ENCODE assay signal across 1 cellular context in genomic region chr11:65427691-65428577, GRCh38.
TF ChIP-seq lines count a peak whose summit lies in the region.

No MANE protein-coding gene starts in this region.

TF ChIP-seq in K562, 482 proteins besides CTCF, POLR2A, EP300 and RAD21 (continued from another document):
- TF ChIP-seq ZMIZ1 (IDR thresholded peaks at IDR 0.05; ENCODE audit: low read depth in 2 of 2, low read length in 2 of 2) (peak in 1 of 2 experiments; percentile 85; a peak in 2 of 4 replicates), DACH1 (IDR thresholded peaks at IDR 0.05; ENCODE audit: partially characterized antibody) (no peak), ZBED1 (IDR thresholded peaks at IDR 0.05) (peak; percentile 96), ATF4 (CRISPR knock-in tag; IDR thresholded peaks at IDR 0.05) (peak; percentile 76), ERF (CRISPR knock-in tag; IDR thresholded peaks at IDR 0.05) (peak; percentile 97), ESRRB (CRISPR knock-in tag; IDR thresholded peaks at IDR 0.05; ENCODE audit: borderline replicate concordance) (peak; percentile 41; the same call in 1 of the 2 replicates), SRF (CRISPR knock-in tag; IDR thresholded peaks at IDR 0.05) (peak in 1 of 2 experiments; percentile 32; a peak in 1 of 4 replicates), BCLAF1 (IDR thresholded peaks at IDR 0.05; ENCODE audit: borderline replicate concordance in 1 of 2, control insufficient read depth in 1 of 2, low read depth in 2 of 2, low read length in 1 of 2) (peak in 1 of 2 experiments; percentile 58; a peak in 1 of 4 replicates), JUN (IDR thresholded peaks at IDR 0.05; ENCODE audit: borderline replicate concordance, low read depth, low read length) (0 out of 2 replicates have a peak, but pooled peaks have one; percentile 5), JUN (CRISPR knock-in tag; IDR thresholded peaks at IDR 0.05; ENCODE audit: borderline replicate concordance) (no peak), ZNF512 (tag; IDR thresholded peaks at IDR 0.05) (no peak), FOXP4 (CRISPR knock-in tag; IDR thresholded peaks at IDR 0.05; ENCODE audit: borderline replicate concordance) (no peak; the same call in 1 of the 2 replicates), LCOR (CRISPR knock-in tag; IDR thresholded peaks at IDR 0.05) (peak; percentile 65; the same call in 1 of the 2 replicates), ILK (tag; IDR thresholded peaks at IDR 0.05; ENCODE audit: borderline replicate concordance, low read depth) (no peak), ZNF586 (CRISPR knock-in tag; conservative IDR thresholded peaks at IDR 0.05) (0 out of 2 replicates have a peak, but pooled peaks have one; percentile 76), PREB (CRISPR knock-in tag; IDR thresholded peaks at IDR 0.05) (0 out of 2 replicates have a peak, but pooled peaks have one; percentile 60), ETV5 (CRISPR knock-in tag; IDR thresholded peaks at IDR 0.05; ENCODE audit: low read depth) (0 out of 2 replicates have a peak, but pooled peaks have one; percentile 36), CREM (IDR thresholded peaks at IDR 0.05; ENCODE audit: low read depth) (no peak), FOXO4 (CRISPR knock-in tag; IDR thresholded peaks at IDR 0.05) (peak; percentile 95), RNF2 (IDR thresholded peaks at IDR 0.05) (0 out of 2 replicates have a peak, but pooled peaks have one; percentile 5), ZNF436 (CRISPR knock-in tag; IDR thresholded peaks at IDR 0.05) (peak; percentile 73), MLX (CRISPR knock-in tag; conservative IDR thresholded peaks at IDR 0.05) (peak in 1 of 2 experiments; percentile 92; a peak in 2 of 4 replicates), RFX1 (IDR thresholded peaks at IDR 0.05) (no peak), MTA3 (IDR thresholded peaks at IDR 0.05; ENCODE audit: borderline replicate concordance) (0 out of 2 replicates have a peak, but pooled peaks have one; percentile 41), ZBTB12 (CRISPR knock-in tag; IDR thresholded peaks at IDR 0.05) (no peak), ZFP36 (IDR thresholded peaks at IDR 0.05; ENCODE audit: low read depth, low read length, partially characterized antibody) (no peak), CREB3L1 (IDR thresholded peaks at IDR 0.05; ENCODE audit: borderline replicate concordance, low read depth) (no peak)
